In the genomic region with DNA sequence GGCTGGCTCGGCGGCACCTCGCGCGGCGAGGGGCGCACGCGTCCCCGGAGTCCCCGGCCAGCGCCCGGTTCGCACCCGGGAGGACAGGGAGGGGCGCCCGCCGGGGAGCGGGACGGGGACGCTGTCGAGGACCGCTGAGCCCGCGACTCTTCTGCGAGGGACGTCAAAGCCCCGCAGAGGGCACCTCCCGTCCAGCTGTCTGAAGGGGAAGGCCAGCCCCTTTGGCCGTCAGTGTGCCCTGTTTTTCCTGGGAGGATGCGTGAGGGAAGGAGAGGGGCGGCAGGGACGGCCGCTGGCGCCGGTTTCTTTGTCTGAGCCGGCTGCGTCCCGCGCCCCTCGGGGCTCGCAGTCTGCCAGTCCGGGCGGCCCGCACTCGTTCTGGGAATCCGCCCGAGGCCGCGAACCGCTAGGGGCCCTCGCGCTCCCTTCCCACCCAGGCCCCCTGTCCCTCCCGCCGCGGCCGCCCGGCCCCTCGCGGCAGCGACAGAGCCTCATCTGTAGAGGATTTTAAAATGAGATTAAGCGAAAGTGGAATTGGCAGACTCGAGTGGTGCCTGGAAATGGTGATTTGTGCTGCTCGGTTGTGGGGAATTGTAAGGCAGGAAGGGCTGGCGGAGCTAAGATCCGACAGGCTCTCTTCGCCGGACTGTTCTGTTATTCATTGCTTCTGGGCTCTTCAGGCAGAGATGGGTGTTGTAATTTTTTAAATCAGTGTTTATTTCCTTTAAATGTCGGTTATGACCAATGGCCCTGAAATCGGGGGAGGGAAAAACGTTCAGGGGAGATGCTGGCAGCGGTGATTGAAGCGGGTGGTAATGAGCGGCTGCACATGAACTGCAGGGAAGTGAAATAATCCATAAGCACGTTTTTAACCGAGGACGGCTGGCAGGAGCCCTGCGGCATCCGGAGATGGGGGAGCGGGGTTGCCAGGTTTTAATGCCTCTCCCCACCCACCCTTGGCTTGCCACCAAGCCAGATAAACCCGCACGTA, we compare ENCODE assay signal across 1 cellular context.
A peak's percentile ranks its signal among the peaks of the same experiment; 100 is the strongest.
TF ChIP-seq lines count a peak whose summit lies in the region.

No MANE protein-coding gene starts in this region.

TF ChIP-seq in HepG2, 621 proteins besides CTCF, POLR2A, EP300 and RAD21 (continued from another document and continues in another):
- TF ChIP-seq, protein P1, sequence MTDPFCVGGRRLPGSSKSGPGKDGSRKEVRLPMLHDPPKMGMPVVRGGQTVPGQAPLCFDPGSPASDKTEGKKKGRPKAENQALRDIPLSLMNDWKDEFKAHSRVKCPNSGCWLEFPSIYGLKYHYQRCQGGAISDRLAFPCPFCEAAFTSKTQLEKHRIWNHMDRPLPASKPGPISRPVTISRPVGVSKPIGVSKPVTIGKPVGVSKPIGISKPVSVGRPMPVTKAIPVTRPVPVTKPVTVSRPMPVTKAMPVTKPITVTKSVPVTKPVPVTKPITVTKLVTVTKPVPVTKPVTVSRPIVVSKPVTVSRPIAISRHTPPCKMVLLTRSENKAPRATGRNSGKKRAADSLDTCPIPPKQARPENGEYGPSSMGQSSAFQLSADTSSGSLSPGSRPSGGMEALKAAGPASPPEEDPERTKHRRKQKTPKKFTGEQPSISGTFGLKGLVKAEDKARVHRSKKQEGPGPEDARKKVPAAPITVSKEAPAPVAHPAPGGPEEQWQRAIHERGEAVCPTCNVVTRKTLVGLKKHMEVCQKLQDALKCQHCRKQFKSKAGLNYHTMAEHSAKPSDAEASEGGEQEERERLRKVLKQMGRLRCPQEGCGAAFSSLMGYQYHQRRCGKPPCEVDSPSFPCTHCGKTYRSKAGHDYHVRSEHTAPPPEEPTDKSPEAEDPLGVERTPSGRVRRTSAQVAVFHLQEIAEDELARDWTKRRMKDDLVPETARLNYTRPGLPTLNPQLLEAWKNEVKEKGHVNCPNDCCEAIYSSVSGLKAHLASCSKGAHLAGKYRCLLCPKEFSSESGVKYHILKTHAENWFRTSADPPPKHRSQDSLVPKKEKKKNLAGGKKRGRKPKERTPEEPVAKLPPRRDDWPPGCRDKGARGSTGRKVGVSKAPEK (CRISPR knock-in tag; IDR thresholded peaks at IDR 0.05; ENCODE audit: borderline replicate concordance): no peak
- TF ChIP-seq, protein P2, sequence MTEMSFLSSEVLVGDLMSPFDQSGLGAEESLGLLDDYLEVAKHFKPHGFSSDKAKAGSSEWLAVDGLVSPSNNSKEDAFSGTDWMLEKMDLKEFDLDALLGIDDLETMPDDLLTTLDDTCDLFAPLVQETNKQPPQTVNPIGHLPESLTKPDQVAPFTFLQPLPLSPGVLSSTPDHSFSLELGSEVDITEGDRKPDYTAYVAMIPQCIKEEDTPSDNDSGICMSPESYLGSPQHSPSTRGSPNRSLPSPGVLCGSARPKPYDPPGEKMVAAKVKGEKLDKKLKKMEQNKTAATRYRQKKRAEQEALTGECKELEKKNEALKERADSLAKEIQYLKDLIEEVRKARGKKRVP (CRISPR knock-in tag; IDR thresholded peaks at IDR 0.05): 0 out of 4 replicates have a peak, but pooled peaks of 1 of the 2 experiments have one; percentile 27
- TF ChIP-seq ZNF24 (IDR thresholded peaks at IDR 0.05) (no peak), ZFY (CRISPR knock-in tag; IDR thresholded peaks at IDR 0.05) (peak; percentile 52; the same call in 1 of the 2 replicates), SIX4 (CRISPR knock-in tag; IDR thresholded peaks at IDR 0.05) (no peak), ZFP82 (CRISPR knock-in tag; IDR thresholded peaks at IDR 0.05; ENCODE audit: borderline replicate concordance) (peak; percentile 58; the same call in 1 of the 2 replicates), ZNF256 (CRISPR knock-in tag; conservative IDR thresholded peaks at IDR 0.05) (no peak), ZNF543 (CRISPR knock-in tag; IDR thresholded peaks at IDR 0.05) (no peak), ZNF879 (CRISPR knock-in tag; IDR thresholded peaks at IDR 0.05) (no peak), PAWR (CRISPR knock-in tag; IDR thresholded peaks at IDR 0.05; ENCODE audit: borderline replicate concordance) (no peak), ATF1 (CRISPR knock-in tag; IDR thresholded peaks at IDR 0.05) (no peak), ZNF850 (CRISPR knock-in tag; conservative IDR thresholded peaks at IDR 0.05) (no peak), AGO2 (optimal IDR thresholded peaks at IDR 0.05; ENCODE audit: low read depth, low read length) (no peak), ZNF383 (CRISPR knock-in tag; IDR thresholded peaks at IDR 0.05; ENCODE audit: borderline replicate concordance) (no peak), KMT2A (CRISPR knock-in tag; IDR thresholded peaks at IDR 0.05) (peak; percentile 86), ARNTL (CRISPR knock-in tag; IDR thresholded peaks at IDR 0.05) (peak; percentile 57; the same call in 1 of the 2 replicates), KDM5B (CRISPR knock-in tag; IDR thresholded peaks at IDR 0.05; ENCODE audit: borderline replicate concordance) (no peak; the same call in 1 of the 2 replicates), FOXP1 (IDR thresholded peaks at IDR 0.05) (no peak), FOXP1 (CRISPR knock-in tag; IDR thresholded peaks at IDR 0.05) (no peak)
- TF ChIP-seq, protein P3, sequence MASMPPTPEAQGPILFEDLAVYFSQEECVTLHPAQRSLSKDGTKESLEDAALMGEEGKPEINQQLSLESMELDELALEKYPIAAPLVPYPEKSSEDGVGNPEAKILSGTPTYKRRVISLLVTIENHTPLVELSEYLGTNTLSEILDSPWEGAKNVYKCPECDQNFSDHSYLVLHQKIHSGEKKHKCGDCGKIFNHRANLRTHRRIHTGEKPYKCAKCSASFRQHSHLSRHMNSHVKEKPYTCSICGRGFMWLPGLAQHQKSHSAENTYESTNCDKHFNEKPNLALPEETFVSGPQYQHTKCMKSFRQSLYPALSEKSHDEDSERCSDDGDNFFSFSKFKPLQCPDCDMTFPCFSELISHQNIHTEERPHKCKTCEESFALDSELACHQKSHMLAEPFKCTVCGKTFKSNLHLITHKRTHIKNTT (CRISPR knock-in tag; IDR thresholded peaks at IDR 0.05): no peak
- TF ChIP-seq, protein P4, sequence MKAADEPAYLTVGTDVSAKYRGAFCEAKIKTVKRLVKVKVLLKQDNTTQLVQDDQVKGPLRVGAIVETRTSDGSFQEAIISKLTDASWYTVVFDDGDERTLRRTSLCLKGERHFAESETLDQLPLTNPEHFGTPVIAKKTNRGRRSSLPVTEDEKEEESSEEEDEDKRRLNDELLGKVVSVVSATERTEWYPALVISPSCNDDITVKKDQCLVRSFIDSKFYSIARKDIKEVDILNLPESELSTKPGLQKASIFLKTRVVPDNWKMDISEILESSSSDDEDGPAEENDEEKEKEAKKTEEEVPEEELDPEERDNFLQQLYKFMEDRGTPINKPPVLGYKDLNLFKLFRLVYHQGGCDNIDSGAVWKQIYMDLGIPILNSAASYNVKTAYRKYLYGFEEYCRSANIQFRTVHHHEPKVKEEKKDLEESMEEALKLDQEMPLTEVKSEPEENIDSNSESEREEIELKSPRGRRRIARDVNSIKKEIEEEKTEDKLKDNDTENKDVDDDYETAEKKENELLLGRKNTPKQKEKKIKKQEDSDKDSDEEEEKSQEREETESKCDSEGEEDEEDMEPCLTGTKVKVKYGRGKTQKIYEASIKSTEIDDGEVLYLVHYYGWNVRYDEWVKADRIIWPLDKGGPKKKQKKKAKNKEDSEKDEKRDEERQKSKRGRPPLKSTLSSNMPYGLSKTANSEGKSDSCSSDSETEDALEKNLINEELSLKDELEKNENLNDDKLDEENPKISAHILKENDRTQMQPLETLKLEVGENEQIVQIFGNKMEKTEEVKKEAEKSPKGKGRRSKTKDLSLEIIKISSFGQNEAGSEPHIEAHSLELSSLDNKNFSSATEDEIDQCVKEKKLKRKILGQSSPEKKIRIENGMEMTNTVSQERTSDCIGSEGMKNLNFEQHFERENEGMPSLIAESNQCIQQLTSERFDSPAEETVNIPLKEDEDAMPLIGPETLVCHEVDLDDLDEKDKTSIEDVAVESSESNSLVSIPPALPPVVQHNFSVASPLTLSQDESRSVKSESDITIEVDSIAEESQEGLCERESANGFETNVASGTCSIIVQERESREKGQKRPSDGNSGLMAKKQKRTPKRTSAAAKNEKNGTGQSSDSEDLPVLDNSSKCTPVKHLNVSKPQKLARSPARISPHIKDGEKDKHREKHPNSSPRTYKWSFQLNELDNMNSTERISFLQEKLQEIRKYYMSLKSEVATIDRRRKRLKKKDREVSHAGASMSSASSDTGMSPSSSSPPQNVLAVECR (CRISPR knock-in tag; IDR thresholded peaks at IDR 0.05; ENCODE audit: borderline replicate concordance): peak; percentile 34; the same call in 1 of the 2 replicates
- TF ChIP-seq, protein P5, sequence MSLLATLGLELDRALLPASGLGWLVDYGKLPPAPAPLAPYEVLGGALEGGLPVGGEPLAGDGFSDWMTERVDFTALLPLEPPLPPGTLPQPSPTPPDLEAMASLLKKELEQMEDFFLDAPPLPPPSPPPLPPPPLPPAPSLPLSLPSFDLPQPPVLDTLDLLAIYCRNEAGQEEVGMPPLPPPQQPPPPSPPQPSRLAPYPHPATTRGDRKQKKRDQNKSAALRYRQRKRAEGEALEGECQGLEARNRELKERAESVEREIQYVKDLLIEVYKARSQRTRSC (CRISPR knock-in tag; IDR thresholded peaks at IDR 0.05; ENCODE audit: low read depth): no peak
- TF ChIP-seq, protein P6, sequence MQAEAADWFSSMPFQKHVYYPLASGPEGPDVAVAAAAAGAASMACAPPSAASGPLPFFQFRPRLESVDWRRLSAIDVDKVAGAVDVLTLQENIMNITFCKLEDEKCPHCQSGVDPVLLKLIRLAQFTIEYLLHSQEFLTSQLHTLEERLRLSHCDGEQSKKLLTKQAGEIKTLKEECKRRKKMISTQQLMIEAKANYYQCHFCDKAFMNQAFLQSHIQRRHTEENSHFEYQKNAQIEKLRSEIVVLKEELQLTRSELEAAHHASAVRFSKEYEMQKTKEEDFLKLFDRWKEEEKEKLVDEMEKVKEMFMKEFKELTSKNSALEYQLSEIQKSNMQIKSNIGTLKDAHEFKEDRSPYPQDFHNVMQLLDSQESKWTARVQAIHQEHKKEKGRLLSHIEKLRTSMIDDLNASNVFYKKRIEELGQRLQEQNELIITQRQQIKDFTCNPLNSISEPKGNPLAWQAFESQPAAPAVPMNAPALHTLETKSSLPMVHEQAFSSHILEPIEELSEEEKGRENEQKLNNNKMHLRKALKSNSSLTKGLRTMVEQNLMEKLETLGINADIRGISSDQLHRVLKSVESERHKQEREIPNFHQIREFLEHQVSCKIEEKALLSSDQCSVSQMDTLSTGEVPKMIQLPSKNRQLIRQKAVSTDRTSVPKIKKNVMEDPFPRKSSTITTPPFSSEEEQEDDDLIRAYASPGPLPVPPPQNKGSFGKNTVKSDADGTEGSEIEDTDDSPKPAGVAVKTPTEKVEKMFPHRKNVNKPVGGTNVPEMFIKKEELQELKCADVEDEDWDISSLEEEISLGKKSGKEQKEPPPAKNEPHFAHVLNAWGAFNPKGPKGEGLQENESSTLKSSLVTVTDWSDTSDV (CRISPR knock-in tag; IDR thresholded peaks at IDR 0.05): no peak
- TF ChIP-seq, protein P7, sequence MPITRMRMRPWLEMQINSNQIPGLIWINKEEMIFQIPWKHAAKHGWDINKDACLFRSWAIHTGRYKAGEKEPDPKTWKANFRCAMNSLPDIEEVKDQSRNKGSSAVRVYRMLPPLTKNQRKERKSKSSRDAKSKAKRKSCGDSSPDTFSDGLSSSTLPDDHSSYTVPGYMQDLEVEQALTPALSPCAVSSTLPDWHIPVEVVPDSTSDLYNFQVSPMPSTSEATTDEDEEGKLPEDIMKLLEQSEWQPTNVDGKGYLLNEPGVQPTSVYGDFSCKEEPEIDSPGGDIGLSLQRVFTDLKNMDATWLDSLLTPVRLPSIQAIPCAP (CRISPR knock-in tag; IDR thresholded peaks at IDR 0.05; ENCODE audit: low read depth): no peak
- TF ChIP-seq, protein P8, sequence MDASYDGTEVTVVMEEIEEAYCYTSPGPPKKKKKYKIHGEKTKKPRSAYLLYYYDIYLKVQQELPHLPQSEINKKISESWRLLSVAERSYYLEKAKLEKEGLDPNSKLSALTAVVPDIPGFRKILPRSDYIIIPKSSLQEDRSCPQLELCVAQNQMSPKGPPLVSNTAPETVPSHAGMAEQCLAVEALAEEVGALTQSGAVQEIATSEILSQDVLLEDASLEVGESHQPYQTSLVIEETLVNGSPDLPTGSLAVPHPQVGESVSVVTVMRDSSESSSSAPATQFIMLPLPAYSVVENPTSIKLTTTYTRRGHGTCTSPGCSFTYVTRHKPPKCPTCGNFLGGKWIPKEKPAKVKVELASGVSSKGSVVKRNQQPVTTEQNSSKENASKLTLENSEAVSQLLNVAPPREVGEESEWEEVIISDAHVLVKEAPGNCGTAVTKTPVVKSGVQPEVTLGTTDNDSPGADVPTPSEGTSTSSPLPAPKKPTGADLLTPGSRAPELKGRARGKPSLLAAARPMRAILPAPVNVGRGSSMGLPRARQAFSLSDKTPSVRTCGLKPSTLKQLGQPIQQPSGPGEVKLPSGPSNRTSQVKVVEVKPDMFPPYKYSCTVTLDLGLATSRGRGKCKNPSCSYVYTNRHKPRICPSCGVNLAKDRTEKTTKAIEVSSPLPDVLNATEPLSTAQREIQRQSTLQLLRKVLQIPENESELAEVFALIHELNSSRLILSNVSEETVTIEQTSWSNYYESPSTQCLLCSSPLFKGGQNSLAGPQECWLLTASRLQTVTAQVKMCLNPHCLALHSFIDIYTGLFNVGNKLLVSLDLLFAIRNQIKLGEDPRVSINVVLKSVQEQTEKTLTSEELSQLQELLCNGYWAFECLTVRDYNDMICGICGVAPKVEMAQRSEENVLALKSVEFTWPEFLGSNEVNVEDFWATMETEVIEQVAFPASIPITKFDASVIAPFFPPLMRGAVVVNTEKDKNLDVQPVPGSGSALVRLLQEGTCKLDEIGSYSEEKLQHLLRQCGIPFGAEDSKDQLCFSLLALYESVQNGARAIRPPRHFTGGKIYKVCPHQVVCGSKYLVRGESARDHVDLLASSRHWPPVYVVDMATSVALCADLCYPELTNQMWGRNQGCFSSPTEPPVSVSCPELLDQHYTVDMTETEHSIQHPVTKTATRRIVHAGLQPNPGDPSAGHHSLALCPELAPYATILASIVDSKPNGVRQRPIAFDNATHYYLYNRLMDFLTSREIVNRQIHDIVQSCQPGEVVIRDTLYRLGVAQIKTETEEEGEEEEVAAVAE (CRISPR knock-in tag; IDR thresholded peaks at IDR 0.05; ENCODE audit: borderline replicate concordance): no peak
- TF ChIP-seq, protein P9, sequence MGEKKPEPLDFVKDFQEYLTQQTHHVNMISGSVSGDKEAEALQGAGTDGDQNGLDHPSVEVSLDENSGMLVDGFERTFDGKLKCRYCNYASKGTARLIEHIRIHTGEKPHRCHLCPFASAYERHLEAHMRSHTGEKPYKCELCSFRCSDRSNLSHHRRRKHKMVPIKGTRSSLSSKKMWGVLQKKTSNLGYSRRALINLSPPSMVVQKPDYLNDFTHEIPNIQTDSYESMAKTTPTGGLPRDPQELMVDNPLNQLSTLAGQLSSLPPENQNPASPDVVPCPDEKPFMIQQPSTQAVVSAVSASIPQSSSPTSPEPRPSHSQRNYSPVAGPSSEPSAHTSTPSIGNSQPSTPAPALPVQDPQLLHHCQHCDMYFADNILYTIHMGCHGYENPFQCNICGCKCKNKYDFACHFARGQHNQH (CRISPR knock-in tag; IDR thresholded peaks at IDR 0.05): peak; percentile 66; the same call in 1 of the 2 replicates
- TF ChIP-seq, protein P10, sequence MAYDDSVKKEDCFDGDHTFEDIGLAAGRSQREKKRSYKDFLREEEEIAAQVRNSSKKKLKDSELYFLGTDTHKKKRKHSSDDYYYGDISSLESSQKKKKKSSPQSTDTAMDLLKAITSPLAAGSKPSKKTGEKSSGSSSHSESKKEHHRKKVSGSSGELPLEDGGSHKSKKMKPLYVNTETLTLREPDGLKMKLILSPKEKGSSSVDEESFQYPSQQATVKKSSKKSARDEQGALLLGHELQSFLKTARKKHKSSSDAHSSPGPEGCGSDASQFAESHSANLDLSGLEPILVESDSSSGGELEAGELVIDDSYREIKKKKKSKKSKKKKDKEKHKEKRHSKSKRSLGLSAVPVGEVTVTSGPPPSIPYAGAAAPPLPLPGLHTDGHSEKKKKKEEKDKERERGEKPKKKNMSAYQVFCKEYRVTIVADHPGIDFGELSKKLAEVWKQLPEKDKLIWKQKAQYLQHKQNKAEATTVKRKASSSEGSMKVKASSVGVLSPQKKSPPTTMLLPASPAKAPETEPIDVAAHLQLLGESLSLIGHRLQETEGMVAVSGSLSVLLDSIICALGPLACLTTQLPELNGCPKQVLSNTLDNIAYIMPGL (CRISPR knock-in tag; IDR thresholded peaks at IDR 0.05; ENCODE audit: borderline replicate concordance in 1 of 2, low read depth in 1 of 2): peak in 1 of 2 experiments; percentile 77
